In genomic region chr10:11887381-11888227, GRCh38 we compare ENCODE assay signal across 24 cellular contexts.
A peak's percentile ranks its signal among the peaks of the same experiment; 100 is the strongest.
DNase-seq lines count a peak whose midpoint lies in the region; ATAC-seq and TF ChIP-seq lines count a peak whose summit lies in the region.
"Had no signal": no experiment of that assay in that cellular context is flagged by ENCODE, and none has a peak within 500 bp of the region (broad histone marks: within the 10 kb centered on the region; RNA-seq: fewer than 3 reads in every experiment).

No MANE protein-coding gene starts in this region.

- BruUV-seq in HCT116 (replicated peaks; lab: Mats Ljungman, UMichigan): no TSS peak

- DNase-seq in HCT116 (ENCODE audit: low read depth, low spot score) (no peak), RWPE2 (ENCODE audit: low spot score) (no peak), neural progenitor cell (ENCODE audit: low spot score) (no peak), T1000 (lab: John Stamatoyannopoulos, UW) (no peak), stomach (no peak), DMS79 treated with DMSO at 0.1 percent for 48 hours (lab: John Stamatoyannopoulos, UW) (no peak)
- no peak for DNase-seq in CD8-positive, alpha-beta memory T cell
- DNase-seq: activated CD4-positive, alpha-beta T cell treated with anti-CD3 and anti-CD28 coated beads, Interleukin-2, amount 50 U/mL, for 1 hour; activated CD8-positive, alpha-beta memory T cell treated with anti-CD3 and anti-CD28 coated beads, Interleukin-2, amount 10 ng/mL, durations not matched to agents 7 days and 5 days; activated naive CD4-positive, alpha-beta T cell treated with Interleukin-2 at 50 U/mL for 16 hours; activated T-cell treated with anti-CD3 and anti-CD28 coated beads, Interleukin-2, amount 50 U/mL, for 72 hours; CD4-positive, alpha-beta T cell; naive thymus-derived CD8-positive, alpha-beta T cell; NCI-H1417 treated with DMSO at 0.1 percent for 48 hours; NCI-H446 treated with DMSO at 0.1 percent for 48 hours; NCI-H82; stimulated activated CD4-positive, alpha-beta T cell treated with anti-CD3 and anti-CD28 coated beads, Interleukin-2, amount 100 ng/mL, for 24 hours; WERI-Rb-1 had no signal

- TF ChIP-seq CTCF in HCT116 (IDR thresholded peaks at IDR 0.05 in 2 of 3, conservative IDR thresholded peaks at IDR 0.05 in 1 of 3; ENCODE audit: borderline replicate concordance in 1 of 3, insufficient read depth in 1 of 3, low read depth in 2 of 3, low read length in 2 of 3): no peak
- TF ChIP-seq CTCF in RWPE2 (IDR thresholded peaks at IDR 0.05; ENCODE audit: poor library complexity, severe bottlenecking): no peak
- no peak for TF ChIP-seq CTCF in neural progenitor cell (IDR thresholded peaks at IDR 0.05)
- TF ChIP-seq CTCF in stomach (IDR thresholded peaks at IDR 0.05): no peak

- H3K4me3 ChIP-seq in HCT116 (replicated peaks in 1 of 2; ENCODE audit: low read depth in 1 of 2, low read length in 2 of 2) (no peak overlapping the region), RWPE2 (ENCODE audit: severe bottlenecking) (no peak overlapping the region), neural progenitor cell (no peak overlapping the region), stomach (no peak overlapping the region)
- H3K4me3 ChIP-seq in CD8-positive, alpha-beta memory T cell (ENCODE audit: low read length): no peak overlapping the region
- H3K4me3 ChIP-seq: GM23338, smooth muscle cell, upper lobe of left lung had no signal

- 87 to 92% (median 88%) methylated on average over 12 to 16 of the region's 16 CpGs for WGBS in stomach, 5 donors

- ATAC-seq in HCT116 (peak; percentile 20; the same call in 1 of the 2 replicates), RWPE2 (ENCODE audit: low read depth) (no peak)
- ATAC-seq: activated CD8-positive, alpha-beta memory T cell treated with anti-CD3 and anti-CD28 coated beads, Interleukin-2, amount 10 ng/mL, durations not matched to agents 7 days and 5 days; activated T-cell treated with anti-CD3 and anti-CD28 coated beads, Interleukin-2, amount 50 U/mL, for 72 hours; GM23338; naive thymus-derived CD8-positive, alpha-beta T cell; Right ventricle myocardium inferior had no signal

- H2AFZ ChIP-seq in HCT116 (ENCODE audit: low read depth, low read length, poor library complexity, severe bottlenecking) (no peak overlapping the region), neural progenitor cell (replicated peaks) (no peak overlapping the region)
- H2AFZ ChIP-seq: GM23338, parathyroid adenoma had no signal

- no peaks in the 10 kb centered on the region for H3F3A ChIP-seq in neural progenitor cell (ENCODE audit: low read depth)

- no peaks in the 10 kb centered on the region for H4K20me1 ChIP-seq in HCT116 (ENCODE audit: insufficient read depth)
- H4K20me1 ChIP-seq in neural progenitor cell (ENCODE audit: low read depth): no peaks in the 10 kb centered on the region

- H3K4me1 ChIP-seq in HCT116 (ENCODE audit: control insufficient read depth in 1 of 2, insufficient read depth in 2 of 2, low read length in 2 of 2) (peaks cover 12 to 60% of the 10 kb centered on the region in 2 experiments), RWPE2 (ENCODE audit: insufficient read depth, poor library complexity, severe bottlenecking) (peaks cover 33% of the 10 kb centered on the region), neural progenitor cell (no peaks in the 10 kb centered on the region), stomach (no peaks in the 10 kb centered on the region)
- H3K4me1 ChIP-seq in CD8-positive, alpha-beta memory T cell (ENCODE audit: insufficient read depth, low read length): peaks cover 5% of the 10 kb centered on the region
- H3K4me1 ChIP-seq: parathyroid adenoma had no signal

- H3K36me3 Mint-ChIP-seq in neural progenitor cell: no peaks in the 10 kb centered on the region
- no peaks in the 10 kb centered on the region for H3K36me3 Mint-ChIP-seq in CD8-positive, alpha-beta memory T cell
- H3K36me3 Mint-ChIP-seq: activated CD8-positive, alpha-beta memory T cell treated with anti-CD3 and anti-CD28 coated beads, Interleukin-2, amount 10 ng/mL, durations not matched to agents 7 days and 5 days; mesothelial cell of epicardium; naive thymus-derived CD8-positive, alpha-beta T cell had no signal

- RAD21 ChIA-PET in HCT116 (lab: Charles Lee; ENCODE audit: low non-redundant PET in 1 of 2, low total read pairs in 2 of 2, uncharacterized antibody in 2 of 2, unreplicated experiment in 2 of 2): no interaction called here

- peak overlapping the region; percentile 64 for H3K4me3 Mint-ChIP-seq in neural progenitor cell
- no peak overlapping the region for H3K4me3 Mint-ChIP-seq in CD8-positive, alpha-beta memory T cell
- H3K4me3 Mint-ChIP-seq: activated CD8-positive, alpha-beta memory T cell treated with anti-CD3 and anti-CD28 coated beads, Interleukin-2, amount 10 ng/mL, durations not matched to agents 7 days and 5 days; activated T-cell treated with anti-CD3 and anti-CD28 coated beads, Interleukin-2, amount 50 U/mL, for 72 hours; CD4-positive, alpha-beta T cell; GM23338; mesothelial cell of epicardium; naive thymus-derived CD8-positive, alpha-beta T cell had no signal

- TF ChIP-seq EP300 in stomach (IDR thresholded peaks at IDR 0.05): no peak

- no peak overlapping the region for H3K27ac Mint-ChIP-seq in neural progenitor cell
- peak overlapping the region in 1 of 8 donors; percentile 54 for H3K27ac Mint-ChIP-seq in CD8-positive, alpha-beta memory T cell
- H3K27ac Mint-ChIP-seq: activated CD8-positive, alpha-beta memory T cell treated with anti-CD3 and anti-CD28 coated beads, Interleukin-2, amount 10 ng/mL, durations not matched to agents 7 days and 5 days; activated T-cell treated with anti-CD3 and anti-CD28 coated beads, Interleukin-2, amount 50 U/mL, for 72 hours; CD4-positive, alpha-beta T cell; GM23338; mesothelial cell of epicardium had no signal

- no peaks in the 10 kb centered on the region for H3K9me3 Mint-ChIP-seq in neural progenitor cell
- H3K9me3 Mint-ChIP-seq in CD8-positive, alpha-beta memory T cell: no peaks in the 10 kb centered on the region
- H3K9me3 Mint-ChIP-seq: activated T-cell treated with anti-CD3 and anti-CD28 coated beads, Interleukin-2, amount 50 U/mL, for 72 hours; CD4-positive, alpha-beta T cell; GM23338; mesothelial cell of epicardium; naive thymus-derived CD8-positive, alpha-beta T cell had no signal

- H3K36me3 ChIP-seq in HCT116 (ENCODE audit: control insufficient read depth in 1 of 2, insufficient read depth in 2 of 2, low read length in 2 of 2) (no peaks in the 10 kb centered on the region), RWPE2 (ENCODE audit: low read depth) (no peaks in the 10 kb centered on the region), neural progenitor cell (no peaks in the 10 kb centered on the region), stomach (no peaks in the 10 kb centered on the region)
- H3K36me3 ChIP-seq in CD8-positive, alpha-beta memory T cell (ENCODE audit: insufficient read depth, low read length): no peaks in the 10 kb centered on the region
- H3K36me3 ChIP-seq: upper lobe of left lung, WERI-Rb-1 had no signal

- H3K9me2 ChIP-seq in HCT116 (ENCODE audit: insufficient read depth): no peaks in the 10 kb centered on the region

- TF ChIP-seq POLR2A in HCT116 (IDR thresholded peaks at IDR 0.05; ENCODE audit: borderline replicate concordance, extremely low read depth, insufficient read depth, insufficient read length) (no peak), stomach (IDR thresholded peaks at IDR 0.05) (no peak)

- H3K27ac ChIP-seq in HCT116 (ENCODE audit: low read depth, low read length): 0 out of 2 replicates have a peak overlapping the region, but pooled peaks have one; percentile 13
- H3K27ac ChIP-seq in RWPE2 (ENCODE audit: poor library complexity, severe bottlenecking): peak overlapping the region; percentile 98
- H3K27ac ChIP-seq in neural progenitor cell: no peak overlapping the region
- H3K27ac ChIP-seq in stomach: no peak overlapping the region
- H3K27ac ChIP-seq in CD8-positive, alpha-beta memory T cell (ENCODE audit: low read depth, low read length): no peak overlapping the region
- H3K27ac ChIP-seq: parathyroid adenoma, upper lobe of left lung, WERI-Rb-1 had no signal

- CTCF ChIA-PET in HCT116 (lab: Charles Lee): no interaction called here
- CTCF ChIA-PET in CD8-positive, alpha-beta memory T cell (lab: Charles Lee): no interaction called here

- no peaks in the 10 kb centered on the region for H3K79me2 ChIP-seq in HCT116 (ENCODE audit: insufficient read depth, low read length)
- no peaks in the 10 kb centered on the region for H3K79me2 ChIP-seq in neural progenitor cell (ENCODE audit: low read depth)
- H3K79me2 ChIP-seq: parathyroid adenoma had no signal

- H3K9me3 ChIP-seq in HCT116 (ENCODE audit: control insufficient read depth in 1 of 2, insufficient read depth in 1 of 2, low read depth in 1 of 2, low read length in 2 of 2) (no peaks in the 10 kb centered on the region), RWPE2 (ENCODE audit: severe bottlenecking) (no peaks in the 10 kb centered on the region), neural progenitor cell (ENCODE audit: low read depth) (no peaks in the 10 kb centered on the region), stomach (no peaks in the 10 kb centered on the region)
- H3K9me3 ChIP-seq in CD8-positive, alpha-beta memory T cell (ENCODE audit: low read length): no peaks in the 10 kb centered on the region
- H3K9me3 ChIP-seq: upper lobe of left lung had no signal

- intact Hi-C loops in HCT116 (cut with micrococcal nuclease): no loop called here
- intact Hi-C loops in stomach (cut with DNase I; ENCODE audit: low total_unique reads): no loop called here

- peaks cover 5% of the 10 kb centered on the region for H3K27me3 Mint-ChIP-seq in neural progenitor cell (ENCODE audit: insufficient read depth, low read depth)
- no peaks in the 10 kb centered on the region for H3K27me3 Mint-ChIP-seq in CD8-positive, alpha-beta memory T cell
- H3K27me3 Mint-ChIP-seq: activated CD8-positive, alpha-beta memory T cell treated with anti-CD3 and anti-CD28 coated beads, Interleukin-2, amount 10 ng/mL, durations not matched to agents 7 days and 5 days; CD4-positive, alpha-beta T cell; naive thymus-derived CD8-positive, alpha-beta T cell had no signal

- H3K4me1 Mint-ChIP-seq in neural progenitor cell: peaks cover 4% of the 10 kb centered on the region
- peaks cover 2 to 8% (median 7%) of the 10 kb centered on the region in 3 donors for H3K4me1 Mint-ChIP-seq in CD8-positive, alpha-beta memory T cell
- H3K4me1 Mint-ChIP-seq: GM23338, mesothelial cell of epicardium had no signal

- TF ChIP-seq RAD21 in HCT116 (IDR thresholded peaks at IDR 0.05; ENCODE audit: low read depth): no peak

- no peaks in the 10 kb centered on the region for H3K27me3 ChIP-seq in HCT116 (ENCODE audit: insufficient read depth, low read length)
- no peaks in the 10 kb centered on the region for H3K27me3 ChIP-seq in RWPE2 (ENCODE audit: insufficient read depth, poor library complexity, severe bottlenecking)
- no peaks in the 10 kb centered on the region for H3K27me3 ChIP-seq in neural progenitor cell
- no peaks in the 10 kb centered on the region for H3K27me3 ChIP-seq in stomach
- H3K27me3 ChIP-seq in CD8-positive, alpha-beta memory T cell (ENCODE audit: insufficient read depth, low read length, poor library complexity, severe bottlenecking): no peaks in the 10 kb centered on the region
- H3K27me3 ChIP-seq: upper lobe of left lung had no signal

- H3K9ac ChIP-seq in HCT116 (ENCODE audit: low read length) (peak overlapping the region; percentile 61), neural progenitor cell (no peak overlapping the region)
- H3K9ac ChIP-seq: parathyroid adenoma had no signal

- H3K4me2 ChIP-seq in HCT116 (ENCODE audit: low read length) (peak overlapping the region; percentile 48), neural progenitor cell (no peak overlapping the region)
- H3K4me2 ChIP-seq: GM23338, smooth muscle cell had no signal

- POLR2A ChIA-PET in HCT116 (lab: Charles Lee): interaction anchor here (1.7 kb wide), 1 partner anchor 10 kb away, joined by 3 read pairs; no protein-coding TSS in a partner anchor
- POLR2A ChIA-PET in CD8-positive, alpha-beta memory T cell (lab: Charles Lee): no interaction called here

Comparison
In these comparisons a context has a peak if more than half of its experiments do, and no peak if none do; other contexts are left out.
1. H3K27ac ChIP-seq: peak in HCT116 (single experiment) and RWPE2 (single experiment); none in neural progenitor cell (single experiment), stomach (0 of 5) and CD8-positive, alpha-beta memory T cell (single experiment).